Comparison of ENCODE assay signal across 27 cellular contexts in the genomic region with DNA sequence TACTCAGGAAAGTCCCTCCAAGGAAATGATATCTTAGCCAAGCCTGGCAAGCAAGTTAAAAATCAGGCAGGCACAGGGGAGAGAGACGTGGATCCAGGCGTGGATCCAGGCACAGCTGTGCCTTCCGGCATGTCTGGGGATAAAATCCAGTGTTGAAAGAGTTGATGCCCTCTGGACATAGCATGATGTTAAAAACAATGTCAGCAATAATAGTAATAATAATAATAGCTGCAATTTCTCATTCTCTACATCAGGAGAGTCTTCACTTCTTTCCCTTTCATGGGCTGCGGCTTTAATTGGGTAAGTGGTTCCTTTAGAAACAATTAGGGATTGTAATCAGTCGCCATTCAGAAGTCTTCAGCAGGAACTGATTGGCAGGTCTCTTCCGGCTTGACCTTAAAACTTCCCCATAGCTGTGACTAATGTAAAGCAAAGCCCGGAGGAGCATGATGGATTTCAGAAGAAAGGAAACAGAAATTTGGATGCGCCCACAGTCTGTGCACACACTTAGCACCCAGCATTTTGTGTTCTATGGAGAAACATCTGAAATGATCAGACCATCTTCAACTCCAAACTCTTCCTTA.
DNase-seq lines count a peak whose midpoint lies in the region; ATAC-seq and TF ChIP-seq lines count a peak whose summit lies in the region.
"Had no signal": no experiment of that assay in that cellular context is flagged by ENCODE, and none has a peak within 500 bp of the region (broad histone marks: within the 10 kb centered on the region; RNA-seq: fewer than 3 reads in every experiment).

No MANE protein-coding gene starts in this region.

- H3K27ac Mint-ChIP-seq in activated CD4-positive, alpha-beta T cell treated with anti-CD3 and anti-CD28 coated beads, Interleukin-2, amount 10 ng/mL, durations not matched to agents 24 days and 14 days, result peak overlapping the region; percentile 37
- peak overlapping the region; percentile 52 for H3K27ac Mint-ChIP-seq in stimulated activated effector memory CD8-positive, alpha-beta T cell treated with anti-CD3 and anti-CD28 coated beads, Interleukin-12 subunit alpha, Interleukin-12 subunit beta, amount 100 ng/mL, for 72 hours
- H3K27ac Mint-ChIP-seq: activated naive CD8-positive, alpha-beta T cell treated with anti-CD3 and anti-CD28 coated beads, Interleukin-2, amount 50 U/mL, for 24 hours had no signal

- H3K4me3 ChIP-seq in epithelial cell of esophagus (ENCODE audit: low read length), result no peak overlapping the region
- H3K4me3 ChIP-seq: A549, MG63, ovary had no signal

- H3K9me3 Mint-ChIP-seq in activated CD4-positive, alpha-beta T cell treated with anti-CD3 and anti-CD28 coated beads, Interleukin-2, amount 10 ng/mL, durations not matched to agents 24 days and 14 days, result no peaks in the 10 kb centered on the region
- H3K9me3 Mint-ChIP-seq in stimulated activated effector memory CD8-positive, alpha-beta T cell treated with anti-CD3 and anti-CD28 coated beads, Interleukin-12 subunit alpha, Interleukin-12 subunit beta, amount 100 ng/mL, for 72 hours, result no peaks in the 10 kb centered on the region
- H3K9me3 Mint-ChIP-seq: activated naive CD8-positive, alpha-beta T cell treated with anti-CD3 and anti-CD28 coated beads, Interleukin-2, amount 50 U/mL, for 24 hours; activated T-helper 1 cell treated with anti-CD3 and anti-CD28 coated beads, Interleukin-12 subunit alpha, Interleukin-12 subunit beta, Interleukin-2, Interleukin-4 antibody, amounts not matched to agents 30 ng/mL and 10 ng/mL and 1 ng/mL, durations not matched to agents 14 hours and 24 hours and 36 hours; brain had no signal

- H3K27me3 Mint-ChIP-seq in activated CD4-positive, alpha-beta T cell treated with anti-CD3 and anti-CD28 coated beads, Interleukin-2, amount 10 ng/mL, durations not matched to agents 24 days and 14 days, result no peaks in the 10 kb centered on the region
- H3K27me3 Mint-ChIP-seq: activated naive CD8-positive, alpha-beta T cell treated with anti-CD3 and anti-CD28 coated beads, Interleukin-2, amount 50 U/mL, for 24 hours; brain had no signal

- no peak for ATAC-seq in stimulated activated effector memory CD8-positive, alpha-beta T cell treated with anti-CD3 and anti-CD28 coated beads, Interleukin-12 subunit alpha, Interleukin-12 subunit beta, amount 100 ng/mL, for 72 hours
- no peak for ATAC-seq in HG02870 (IDR thresholded peaks at IDR 0.05; ENCODE audit: unreplicated experiment)
- no peak for ATAC-seq in GM19324 (IDR thresholded peaks at IDR 0.05; ENCODE audit: low FRiP score, unreplicated experiment)
- ATAC-seq: A549; activated naive CD8-positive, alpha-beta T cell treated with anti-CD3 and anti-CD28 coated beads, Interleukin-2, amount 50 U/mL, for 24 hours; right cardiac atrium; Right ventricle myocardium inferior had no signal

- TF ChIP-seq CTCF in epithelial cell of esophagus (IDR thresholded peaks at IDR 0.05; ENCODE audit: insufficient read depth, low read depth, low read length, missing control alignments), result no peak

- H3K4me3 Mint-ChIP-seq in activated CD4-positive, alpha-beta T cell treated with anti-CD3 and anti-CD28 coated beads, Interleukin-2, amount 10 ng/mL, durations not matched to agents 24 days and 14 days, result no peak overlapping the region
- no peak overlapping the region for H3K4me3 Mint-ChIP-seq in stimulated activated effector memory CD8-positive, alpha-beta T cell treated with anti-CD3 and anti-CD28 coated beads, Interleukin-12 subunit alpha, Interleukin-12 subunit beta, amount 100 ng/mL, for 72 hours
- H3K4me3 Mint-ChIP-seq: activated naive CD8-positive, alpha-beta T cell treated with anti-CD3 and anti-CD28 coated beads, Interleukin-2, amount 50 U/mL, for 24 hours; activated T-helper 1 cell treated with anti-CD3 and anti-CD28 coated beads, Interleukin-12 subunit alpha, Interleukin-12 subunit beta, Interleukin-2, Interleukin-4 antibody, amounts not matched to agents 30 ng/mL and 10 ng/mL and 1 ng/mL, durations not matched to agents 14 hours and 24 hours and 36 hours; brain had no signal

- DNase-seq in activated CD4-positive, alpha-beta T cell treated with anti-CD3 and anti-CD28 coated beads, Interleukin-2, amount 10 ng/mL, durations not matched to agents 24 days and 14 days, result no peak
- DNase-seq in activated CD4-positive, alpha-beta T cell treated with anti-CD3 and anti-CD28 coated beads for 48 hours, result no peak
- DNase-seq in RPMI7951 (ENCODE audit: low read depth), result peak; percentile 70
- DNase-seq in epithelial cell of esophagus (ENCODE audit: low read depth), result peak; percentile 41
- DNase-seq in stimulated activated effector memory CD8-positive, alpha-beta T cell treated with anti-CD3 and anti-CD28 coated beads, Interleukin-12 subunit alpha, Interleukin-12 subunit beta, amount 100 ng/mL, for 72 hours (ENCODE audit: low spot score in 2 of 2), result no peak
- DNase-seq in AG20443 (ENCODE audit: low spot score), result no peak
- DNase-seq: activated CD4-positive, alpha-beta T cell treated with anti-CD3 and anti-CD28 coated beads, Interleukin-2, amount 50 U/mL, for 1 hour; activated naive CD8-positive, alpha-beta T cell treated with anti-CD3 and anti-CD28 coated beads, Interleukin-2, amount 50 U/mL, for 24 hours; C1 segment of cervical spinal cord; effector memory CD4-positive, alpha-beta T cell; GOT3; IMR-90; islet precursor cell; MG63; NCI-H1694 treated with DMSO at 0.1 percent for 48 hours; NCI-H2171 treated with DMSO at 0.1 percent for 48 hours; NCI-H524 treated with DMSO at 0.1 percent for 48 hours; ovary; right cardiac atrium; stimulated activated CD4-positive, alpha-beta T cell treated with anti-CD3 and anti-CD28 coated beads, Interleukin-15, amount 100 ng/mL, for 24 hours; substantia nigra had no signal

- intact Hi-C loops in activated CD4-positive, alpha-beta T cell treated with anti-CD3 and anti-CD28 coated beads, Interleukin-2, amount 10 ng/mL, durations not matched to agents 24 days and 14 days (cut with micrococcal nuclease), result no loop called here

- H3K36me3 Mint-ChIP-seq in activated CD4-positive, alpha-beta T cell treated with anti-CD3 and anti-CD28 coated beads, Interleukin-2, amount 10 ng/mL, durations not matched to agents 24 days and 14 days (ENCODE audit: low read depth), result peaks cover 16% of the 10 kb centered on the region
- H3K36me3 Mint-ChIP-seq in stimulated activated effector memory CD8-positive, alpha-beta T cell treated with anti-CD3 and anti-CD28 coated beads, Interleukin-12 subunit alpha, Interleukin-12 subunit beta, amount 100 ng/mL, for 72 hours, result no peaks in the 10 kb centered on the region
- H3K36me3 Mint-ChIP-seq: brain had no signal

- peaks cover 42% of the 10 kb centered on the region for H3K4me1 Mint-ChIP-seq in activated CD4-positive, alpha-beta T cell treated with anti-CD3 and anti-CD28 coated beads, Interleukin-2, amount 10 ng/mL, durations not matched to agents 24 days and 14 days
- peaks cover 69% of the 10 kb centered on the region for H3K4me1 Mint-ChIP-seq in stimulated activated effector memory CD8-positive, alpha-beta T cell treated with anti-CD3 and anti-CD28 coated beads, Interleukin-12 subunit alpha, Interleukin-12 subunit beta, amount 100 ng/mL, for 72 hours

Comparison
In these comparisons a context has a peak if more than half of its experiments do, and no peak if none do; other contexts are left out.
1. DNase-seq: peak in RPMI7951 (single experiment) and epithelial cell of esophagus (single experiment); none in activated CD4-positive, alpha-beta T cell treated with anti-CD3 and anti-CD28 coated beads, Interleukin-2, amount 10 ng/mL, durations not matched to agents 24 days and 14 days (single experiment), activated CD4-positive, alpha-beta T cell treated with anti-CD3 and anti-CD28 coated beads for 48 hours (single experiment), stimulated activated effector memory CD8-positive, alpha-beta T cell treated with anti-CD3 and anti-CD28 coated beads, Interleukin-12 subunit alpha, Interleukin-12 subunit beta, amount 100 ng/mL, for 72 hours (0 of 2) and AG20443 (single experiment).